ENCODE assay signal across 1 cellular context in genomic region chr16:71484006-71484893, GRCh38.
TF ChIP-seq lines count a peak whose summit lies in the region.

No MANE protein-coding gene starts in this region.

TF ChIP-seq in K562, 482 proteins besides CTCF, POLR2A, EP300 and RAD21 (continued from another document):
- TF ChIP-seq RREB1 (CRISPR knock-in tag; IDR thresholded peaks at IDR 0.05) (peak; percentile 75; the same call in 1 of the 2 replicates), MGA (IDR thresholded peaks at IDR 0.05) (peak; percentile 26; the same call in 1 of the 2 replicates), NR2C1 (IDR thresholded peaks at IDR 0.05) (peak; percentile 74), NR2C1 (tag; IDR thresholded peaks at IDR 0.05) (peak; percentile 71), TGIF2 (CRISPR knock-in tag; IDR thresholded peaks at IDR 0.05) (no peak), RCOR1 (IDR thresholded peaks at IDR 0.05; ENCODE audit: borderline replicate concordance in 1 of 2, low read depth in 2 of 2, low read length in 2 of 2) (peak in 1 of 2 experiments; percentile 73; a peak in 2 of 4 replicates), ZNF133 (CRISPR knock-in tag; IDR thresholded peaks at IDR 0.05) (no peak), EGR1 (conservative IDR thresholded peaks at IDR 0.05) (no peak), DACH1 (IDR thresholded peaks at IDR 0.05; ENCODE audit: partially characterized antibody) (no peak), CBFA2T2 (conservative IDR thresholded peaks at IDR 0.05) (no peak), THAP7 (CRISPR knock-in tag; IDR thresholded peaks at IDR 0.05) (peak; percentile 24; the same call in 1 of the 2 replicates), PPARD (CRISPR knock-in tag; IDR thresholded peaks at IDR 0.05) (no peak), HNRNPK (IDR thresholded peaks at IDR 0.05; ENCODE audit: low read depth, low read length, poor library complexity, severe bottlenecking) (no peak), MIER1 (IDR thresholded peaks at IDR 0.05; ENCODE audit: low read depth) (0 out of 2 replicates have a peak, but pooled peaks have one; percentile 41), NFIX (CRISPR knock-in tag; IDR thresholded peaks at IDR 0.05; ENCODE audit: low read depth) (no peak), SMC3 (conservative IDR thresholded peaks at IDR 0.05; ENCODE audit: insufficient read depth, low read depth, low read length) (no peak), SAP30 (IDR thresholded peaks at IDR 0.05; ENCODE audit: borderline replicate concordance, insufficient read depth, low read depth, low read length, poor library complexity, severe bottlenecking) (peak; percentile 80), ELF2 (CRISPR knock-in tag; IDR thresholded peaks at IDR 0.05) (no peak), PML (IDR thresholded peaks at IDR 0.05; ENCODE audit: low read length) (peak; percentile 49; the same call in 1 of the 2 replicates), MCM7 (IDR thresholded peaks at IDR 0.05) (no peak), ZNF197 (CRISPR knock-in tag; IDR thresholded peaks at IDR 0.05; ENCODE audit: low read depth) (no peak), MXD1 (CRISPR knock-in tag; IDR thresholded peaks at IDR 0.05; ENCODE audit: borderline replicate concordance, poor library complexity, severe bottlenecking) (no peak), KLF6 (CRISPR knock-in tag; IDR thresholded peaks at IDR 0.05; ENCODE audit: borderline replicate concordance) (no peak), HCFC1 (IDR thresholded peaks at IDR 0.05; ENCODE audit: low read depth, low read length) (peak; percentile 69), SMARCE1 (IDR thresholded peaks at IDR 0.05) (no peak), SMAD4 (CRISPR knock-in tag; conservative IDR thresholded peaks at IDR 0.05) (peak; percentile 55; the same call in 1 of the 2 replicates), MAFG (tag; conservative IDR thresholded peaks at IDR 0.05) (no peak; the same call in 1 of the 2 replicates), ZNF431 (CRISPR knock-in tag; IDR thresholded peaks at IDR 0.05) (0 out of 2 replicates have a peak, but pooled peaks have one; percentile 26), GATAD2B (IDR thresholded peaks at IDR 0.05; ENCODE audit: borderline replicate concordance) (no peak)
